In the genomic region with DNA sequence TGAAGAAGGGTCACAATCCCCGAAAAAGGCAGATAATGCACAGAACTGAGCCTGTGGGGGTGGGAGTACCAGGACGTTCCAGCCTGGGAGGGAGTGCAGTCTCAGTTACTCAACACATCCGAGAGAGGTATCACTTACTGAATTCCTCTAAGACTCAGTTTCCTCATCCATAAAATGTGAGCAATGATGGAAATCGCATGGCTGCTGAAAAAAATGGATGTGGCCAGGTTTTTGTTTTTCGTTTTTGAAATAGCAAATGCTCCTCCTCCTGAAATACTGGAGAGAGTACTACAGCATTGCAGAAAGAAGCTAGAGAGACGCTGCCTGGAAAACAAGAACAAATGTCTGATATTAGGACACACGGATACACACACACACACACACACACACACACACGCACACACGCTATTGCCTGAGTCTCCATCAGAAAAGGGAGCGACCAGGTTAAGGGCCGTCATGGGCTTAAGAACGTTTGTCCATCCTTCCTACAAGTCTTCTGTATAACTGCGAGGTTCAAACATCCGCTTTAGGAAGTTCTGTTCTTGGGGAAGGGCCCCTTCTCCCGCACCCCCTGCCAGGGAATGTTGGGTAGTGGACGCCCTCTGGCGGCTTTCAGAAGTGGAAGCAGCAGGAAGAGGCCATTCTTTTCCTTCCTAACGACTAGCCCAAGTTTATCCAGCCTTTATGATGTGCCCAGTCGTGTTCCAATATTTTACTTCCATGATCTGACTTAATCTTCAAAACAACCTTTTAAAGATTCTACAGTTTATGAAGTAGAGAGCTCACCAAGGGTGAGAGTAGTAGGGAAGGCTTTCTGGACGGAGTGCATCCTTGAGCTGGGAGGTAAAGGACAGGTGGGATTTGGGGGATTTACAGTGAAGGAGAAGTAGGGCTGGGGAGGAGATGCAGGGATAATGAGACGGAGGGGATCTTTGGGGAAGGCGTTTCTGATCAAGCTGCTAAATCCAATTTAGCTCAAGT, we compare ENCODE assay signal across 8 cellular contexts. TPM values are rescaled to one million over a fixed set of nuclear protein-coding genes. Genes with fewer than 3 reads are reported as not detected.
DNase-seq lines count a peak whose midpoint lies in the region; ATAC-seq, FAIRE-seq and TF ChIP-seq lines count a peak whose summit lies in the region.

No MANE protein-coding gene starts in this region.

- H3K9me3 Mint-ChIP-seq in T-helper 2 cell treated with Interferon-gamma antibody and Interleukin-4, amounts not matched to agents 5 μg/mL and 100 μg/mL, for 36 hours, result no peaks in the 10 kb centered on the region
- no peaks in the 10 kb centered on the region for H3K9me3 Mint-ChIP-seq in endothelial cell (ENCODE audit: unreplicated experiment)

- no peaks in the 10 kb centered on the region for H3K36me3 Mint-ChIP-seq in T-helper 2 cell treated with Interferon-gamma antibody and Interleukin-4, amounts not matched to agents 5 μg/mL and 100 μg/mL, for 36 hours (ENCODE audit: low read depth)
- peaks cover 12% of the 10 kb centered on the region for H3K36me3 Mint-ChIP-seq in endothelial cell (ENCODE audit: low read depth, unreplicated experiment)

- no peaks in the 10 kb centered on the region for H3K9me3 ChIP-seq in upper lobe of left lung

- peak overlapping the region; percentile 71 for H3K56ac ChIP-seq in mesendoderm (ENCODE audit: low read length)

- H3K36me3 ChIP-seq in mesendoderm (ENCODE audit: control insufficient read depth, insufficient read depth, low read length) (peaks cover 5% of the 10 kb centered on the region), upper lobe of left lung (peaks cover 0 to 22% (median 0%) of the 10 kb centered on the region in 4 donors)

- no peak overlapping the region for H3K23ac ChIP-seq in mesendoderm (ENCODE audit: low read length)

- H2AK5ac ChIP-seq in mesendoderm (ENCODE audit: low read length), result no peak overlapping the region

- TF ChIP-seq POLR2A in upper lobe of left lung (IDR thresholded peaks at IDR 0.05), result no peak

- peak; percentile 39 to 87 for ATAC-seq in upper lobe of left lung (ENCODE audit: low FRiP score in 2 of 2)
- no peak for ATAC-seq in GM18861 (IDR thresholded peaks at IDR 0.05; ENCODE audit: unreplicated experiment)

- H4K8ac ChIP-seq in mesendoderm (ENCODE audit: low read depth, low read length), result no peak overlapping the region

- H3K4me3 ChIP-seq in mesendoderm (ENCODE audit: low read length), result no peak overlapping the region
- H3K4me3 ChIP-seq in upper lobe of left lung, result peak overlapping the region; percentile 55 to 74 (median 64)

- H3K27ac ChIP-seq in mesendoderm (ENCODE audit: low read depth, low read length) (no peak overlapping the region), upper lobe of left lung (peak overlapping the region; percentile 82 to 91 (median 87))

- H3K4me2 ChIP-seq in mesendoderm (ENCODE audit: low read length), result no peak overlapping the region

- H3K4me3 Mint-ChIP-seq in T-helper 2 cell treated with Interferon-gamma antibody and Interleukin-4, amounts not matched to agents 5 μg/mL and 100 μg/mL, for 36 hours, result peak overlapping the region; percentile 13
- peak overlapping the region; percentile 88 for H3K4me3 Mint-ChIP-seq in endothelial cell (ENCODE audit: unreplicated experiment)

- no peak overlapping the region for H3K4ac ChIP-seq in mesendoderm (ENCODE audit: low read depth, low read length)

- H3K79me1 ChIP-seq in mesendoderm (ENCODE audit: low read length), result peaks cover 14% of the 10 kb centered on the region

- H3K4me1 Mint-ChIP-seq in T-helper 2 cell treated with Interferon-gamma antibody and Interleukin-4, amounts not matched to agents 5 μg/mL and 100 μg/mL, for 36 hours (ENCODE audit: low read depth), result peaks cover 9% of the 10 kb centered on the region
- peaks cover 39% of the 10 kb centered on the region for H3K4me1 Mint-ChIP-seq in endothelial cell (ENCODE audit: unreplicated experiment)

- in situ Hi-C loops in G401 (cut with HindIII; ENCODE audit: low sequenced_read_pairs), result no loop called here

- no peaks in the 10 kb centered on the region for H3K27me3 ChIP-seq in mesendoderm (ENCODE audit: insufficient read depth, low read length, poor library complexity)
- H3K27me3 ChIP-seq in upper lobe of left lung, result peaks cover 0 to 20% (median 8%) of the 10 kb centered on the region in 4 donors

- H2BK5ac ChIP-seq in mesendoderm (ENCODE audit: low read length), result peak overlapping the region; percentile 48

- FAIRE-seq in A204.1 (lab: Jason Lieb, UNC), result peak; percentile 32

- H3K4me1 ChIP-seq in mesendoderm (ENCODE audit: control insufficient read depth, low read depth, low read length), result peaks cover 10% of the 10 kb centered on the region
- peaks cover 17 to 38% (median 31%) of the 10 kb centered on the region in 4 donors for H3K4me1 ChIP-seq in upper lobe of left lung

- H2BK15ac ChIP-seq in mesendoderm (replicated peaks; ENCODE audit: low read depth), result no peak overlapping the region

- H3K9ac ChIP-seq in mesendoderm (ENCODE audit: low read length), result peak overlapping the region; percentile 25

- H3K79me2 ChIP-seq in mesendoderm (ENCODE audit: control insufficient read depth, insufficient read depth, low read length), result peaks cover 35% of the 10 kb centered on the region

- no peak overlapping the region for H2BK120ac ChIP-seq in mesendoderm (ENCODE audit: low read depth, low read length)

- H4K5ac ChIP-seq in mesendoderm (ENCODE audit: low read length), result no peak overlapping the region

- no peak overlapping the region for H3K18ac ChIP-seq in mesendoderm (ENCODE audit: low read length)

- peak; percentile 83 for DNase-seq in G401 (ENCODE audit: low spot score)
- DNase-seq in NCI-H1417 (lab: John Stamatoyannopoulos, UW), result peak; percentile 64 to 82 (median 77)
- no peak for DNase-seq in T-helper 2 cell treated with Interferon-gamma antibody and Interleukin-4, amounts not matched to agents 5 μg/mL and 100 μg/mL, for 36 hours (ENCODE audit: low spot score)
- peak; percentile 66 for DNase-seq in endothelial cell (ENCODE audit: low spot score)
- peak; percentile 96 for DNase-seq in mesendoderm
- peak in 1 of 2 donors; percentile 49 for DNase-seq in upper lobe of left lung

- no peak for TF ChIP-seq EP300 in upper lobe of left lung (IDR thresholded peaks at IDR 0.05)

- TF ChIP-seq CTCF in endothelial cell (IDR thresholded peaks at IDR 0.05; ENCODE audit: unreplicated experiment), result peak; percentile 67
- peak; percentile 63 to 84 (median 76) for TF ChIP-seq CTCF in upper lobe of left lung (IDR thresholded peaks at IDR 0.05)

- H3K27me3 Mint-ChIP-seq in T-helper 2 cell treated with Interferon-gamma antibody and Interleukin-4, amounts not matched to agents 5 μg/mL and 100 μg/mL, for 36 hours (ENCODE audit: low read depth), result peaks cover 76% of the 10 kb centered on the region
- H3K27me3 Mint-ChIP-seq in endothelial cell (ENCODE audit: unreplicated experiment), result peaks cover 9% of the 10 kb centered on the region

- peak overlapping the region; percentile 22 for H3K27ac Mint-ChIP-seq in T-helper 2 cell treated with Interferon-gamma antibody and Interleukin-4, amounts not matched to agents 5 μg/mL and 100 μg/mL, for 36 hours
- H3K27ac Mint-ChIP-seq in endothelial cell (ENCODE audit: unreplicated experiment), result peak overlapping the region; percentile 67

- no CpG with 5 or more reads among the region's 22 CpGs for WGBS in mesendoderm (ENCODE audit: extremely low coverage, insufficient coverage, low lambda C conversion rate)
- 6% methylated on average over 22 of the region's 22 CpGs for WGBS in upper lobe of left lung, 2 donors

RNA-seq across cellular contexts. Expression of a gene that starts 0.7 kb away (rescaled TPM):
- total RNA-seq in G401 (2014; rRNA removed; shearing (Covaris generic)), result 170 and 183 TPM in 2 replicates
- total RNA-seq in endothelial cell (ENCODE audit: unreplicated experiment) (111 TPM), upper lobe of left lung (10 to 100 TPM; 25.9 to 93.5 (median 34.3) TPM)
- 77.7 TPM for polyA plus RNA-seq in mesendoderm (2013, experiment 1 of 2)
- 79.9 TPM for polyA plus RNA-seq in mesendoderm (2013, experiment 2 of 2)

RNA-seq across cellular contexts. Expression of a gene that starts 27.5 kb away (rescaled TPM):
- 1,143 and 1,168 TPM in 2 replicates for total RNA-seq in G401 (2014; rRNA removed; shearing (Covaris generic))
- total RNA-seq in endothelial cell (ENCODE audit: unreplicated experiment) (9.5 TPM), upper lobe of left lung (1 to 10 TPM in 4 of 6 donors, under 1 TPM in 1, not detected in 1; 0.76 to 8.1 (median 3.9) TPM)
- polyA plus RNA-seq in mesendoderm (2013, experiment 1 of 2), result 52.0 TPM
- polyA plus RNA-seq in mesendoderm (2013, experiment 2 of 2), result 49.6 TPM

RNA-seq across cellular contexts. Expression of a gene that starts 36.0 kb away (rescaled TPM):
- 23.9 and 30.9 TPM in 2 replicates for total RNA-seq in G401 (2014; rRNA removed; shearing (Covaris generic))
- total RNA-seq in endothelial cell (ENCODE audit: unreplicated experiment), result 0.46 TPM
- 0.88 TPM for polyA plus RNA-seq in mesendoderm (2013, experiment 1 of 2)
- polyA plus RNA-seq in mesendoderm (2013, experiment 2 of 2), result 0.91 TPM
- total RNA-seq in upper lobe of left lung, result under 1 TPM in 2 of 6 donors, not detected in 4; 0.11 to 0.13 TPM

RNA-seq across cellular contexts. Expression of a gene that starts 50.4 kb away (rescaled TPM):
- 24.6 and 54.8 TPM in 2 replicates for total RNA-seq in G401 (2014; rRNA removed; shearing (Covaris generic))
- total RNA-seq in endothelial cell (ENCODE audit: unreplicated experiment) (19.3 TPM), upper lobe of left lung (100 to 1,000 TPM in 1 of 6 donors, 10 to 100 TPM in 5; 23.4 to 131 (median 39.9) TPM)
- 12.0 TPM for polyA plus RNA-seq in mesendoderm (2013, experiment 1 of 2)
- polyA plus RNA-seq in mesendoderm (2013, experiment 2 of 2), result 11.6 TPM

RNA-seq across cellular contexts. Expression of a gene that starts 50.7 kb away (rescaled TPM):
- total RNA-seq in G401 (2014; rRNA removed; shearing (Covaris generic)), result 29.8 and 31.9 TPM in 2 replicates
- total RNA-seq in endothelial cell (ENCODE audit: unreplicated experiment), result 33.4 TPM
- polyA plus RNA-seq in mesendoderm (2013, experiment 1 of 2), result 75.9 TPM
- 76.2 TPM for polyA plus RNA-seq in mesendoderm (2013, experiment 2 of 2)
- 10 to 100 TPM; 10.8 to 38.8 (median 22.9) TPM for total RNA-seq in upper lobe of left lung

Comparison
In these comparisons a context has a peak if more than half of its experiments do, and no peak if none do; other contexts are left out.
1. RNA of a gene that starts 27.5 kb away (total RNA-seq): 1,143 to 1,168 TPM in G401; 9.5 TPM in endothelial cell (single experiment) and 0.76 to 8.1 TPM in upper lobe of left lung; every median in the first group is over 100 times any median in the second.
2. RNA of a gene that starts 36.0 kb away (total RNA-seq): 23.9 to 30.9 TPM in G401; 0.46 TPM in endothelial cell (single experiment) and 0.11 to 0.13 TPM in upper lobe of left lung; every median in the first group is over 10 times any median in the second.